Comparison of ENCODE assay signal across 26 cellular contexts in the genomic region with DNA sequence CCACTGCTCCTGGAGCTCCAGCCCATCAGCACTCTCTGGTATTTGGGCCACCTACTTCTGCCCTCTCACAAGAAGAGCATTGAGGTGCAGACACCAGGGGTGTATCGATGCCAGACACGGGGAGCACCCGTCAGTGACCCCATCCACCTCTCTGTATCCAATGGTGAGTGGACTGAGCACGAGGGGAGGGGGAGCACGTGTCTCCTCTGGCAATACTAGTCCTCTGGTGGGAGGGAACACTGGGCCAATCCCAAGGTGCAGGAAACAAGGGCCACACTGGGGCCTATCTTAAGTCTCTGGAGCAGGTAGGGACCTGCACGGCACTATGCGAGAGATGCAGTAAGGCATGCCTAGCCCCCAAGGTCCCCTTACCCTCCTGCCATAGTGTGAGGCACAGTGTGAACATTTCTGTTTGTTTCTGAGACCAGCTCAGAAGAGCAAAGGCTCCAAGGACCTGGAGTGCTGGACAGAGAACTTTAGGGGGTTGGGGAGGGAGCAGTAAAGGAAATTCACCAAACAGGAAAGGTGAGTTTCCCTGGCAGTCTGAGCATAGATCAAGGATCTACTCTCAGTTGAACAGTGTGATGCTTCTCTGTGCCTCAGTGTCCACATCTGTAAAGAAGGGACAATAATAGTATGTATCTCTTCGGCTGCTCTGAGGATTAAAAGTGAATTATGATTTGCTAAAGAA. TPM values are rescaled to one million over a fixed set of nuclear protein-coding genes. Genes with fewer than 3 reads are reported as not detected.
A peak's percentile ranks its signal among the peaks of the same experiment; 100 is the strongest.
DNase-seq lines count a peak whose midpoint lies in the region; ATAC-seq and TF ChIP-seq lines count a peak whose summit lies in the region.
"Had no signal": no experiment of that assay in that cellular context is flagged by ENCODE, and none has a peak within 500 bp of the region (broad histone marks: within the 10 kb centered on the region; RNA-seq: fewer than 3 reads in every experiment).

No MANE protein-coding gene starts in this region.

- in situ Hi-C loops in GM13976 (cut with MboI; ENCODE audit: low sequenced_read_pairs, unreplicated experiment), result no loop called here

- no peak for DNase-seq in CD4-positive, alpha-beta T cell
- DNase-seq in HPDE6-E6E7 (ENCODE audit: extremely low spot score), result peak; percentile 46
- DNase-seq in mesothelial cell of epicardium (ENCODE audit: low spot score in 2 of 2, unreplicated experiment in 2 of 2), result no peak
- no peak for DNase-seq in GM19238 (ENCODE audit: insufficient read length, low spot score)
- DNase-seq in BE2C, result no peak
- DNase-seq in GM13976 (ENCODE audit: low spot score), result no peak
- DNase-seq: activated CD4-positive, alpha-beta T cell treated with anti-CD3 and anti-CD28 coated beads, Interleukin-2, amount 10 ng/mL, durations not matched to agents 7 days and 5 days; activated naive CD4-positive, alpha-beta T cell; activated T-cell treated with anti-CD3 and anti-CD28 coated beads, Interleukin-2, amount 50 U/mL, for 4 hours; GOT3; islet precursor cell; KBM-7; left ventricle myocardium superior; naive B cell; NCI-H1417; NCI-H2029 treated with DMSO at 0.1 percent for 48 hours; NCI-H226; retina; stimulated activated CD8-positive, alpha-beta memory T cell treated with anti-CD3 and anti-CD28 coated beads, Interleukin-4, amount 100 ng/mL, for 48 hours; stimulated activated naive CD8-positive, alpha-beta T cell treated with anti-CD3 and anti-CD28 coated beads, Interleukin-15, amount 100 ng/mL, for 72 hours; thyroid gland had no signal

- POLR2A ChIA-PET in CD4-positive, alpha-beta T cell (lab: Charles Lee), result no interaction called here

- CTCF ChIA-PET in CD4-positive, alpha-beta T cell (lab: Charles Lee), result interaction anchor here (0.7 to 1.5 kb wide), 2 partner anchors 15 to 18 kb away, joined by 3 to 4 read pairs; no protein-coding TSS in a partner anchor

- no peak overlapping the region for H3K27ac Mint-ChIP-seq in CD4-positive, alpha-beta T cell
- no peak overlapping the region for H3K27ac Mint-ChIP-seq in mesothelial cell of epicardium
- H3K27ac Mint-ChIP-seq: activated CD4-positive, alpha-beta T cell treated with anti-CD3 and anti-CD28 coated beads, Interleukin-2, amount 10 ng/mL, durations not matched to agents 7 days and 5 days; naive B cell; stimulated activated naive CD8-positive, alpha-beta T cell treated with anti-CD3 and anti-CD28 coated beads, Interleukin-15, amount 100 ng/mL, for 72 hours had no signal

- no peaks in the 10 kb centered on the region for H3K36me3 ChIP-seq in BE2C
- H3K36me3 ChIP-seq: BLaER1, thyroid gland had no signal

- no peak for ATAC-seq in CD4-positive, alpha-beta T cell (ENCODE audit: poor library complexity)
- ATAC-seq in HG02870 (IDR thresholded peaks at IDR 0.05; ENCODE audit: unreplicated experiment), result no peak
- ATAC-seq: activated T-cell treated with anti-CD3 and anti-CD28 coated beads, Interleukin-2, amount 50 U/mL, for 4 hours; left ventricle myocardium superior; stimulated activated naive CD8-positive, alpha-beta T cell treated with anti-CD3 and anti-CD28 coated beads, Interleukin-15, amount 100 ng/mL, for 72 hours had no signal

- H3K27me3 ChIP-seq in CD4-positive, alpha-beta T cell (ENCODE audit: control insufficient read depth, insufficient read depth, low read length), result no peaks in the 10 kb centered on the region
- peaks cover 14% of the 10 kb centered on the region for H3K27me3 ChIP-seq in BE2C
- H3K27me3 ChIP-seq: BLaER1, thyroid gland had no signal

- TF ChIP-seq CTCF in CD4-positive, alpha-beta T cell (IDR thresholded peaks at IDR 0.05), result no peak
- TF ChIP-seq CTCF in VCaP (conservative IDR thresholded peaks at IDR 0.05) (no peak), mesothelial cell of epicardium (IDR thresholded peaks at IDR 0.05; ENCODE audit: unreplicated experiment) (no peak), BE2C (IDR thresholded peaks at IDR 0.05; ENCODE audit: low read depth, low read length) (no peak), GM13976 (IDR thresholded peaks at IDR 0.05; ENCODE audit: borderline replicate concordance, control extremely low read depth, extremely low read depth, insufficient read depth, missing control alignments) (no peak)

- H3K4me3 Mint-ChIP-seq in CD4-positive, alpha-beta T cell, result peak overlapping the region; percentile 39
- H3K4me3 Mint-ChIP-seq in mesothelial cell of epicardium, result peak overlapping the region; percentile 38
- H3K4me3 Mint-ChIP-seq: activated CD4-positive, alpha-beta T cell treated with anti-CD3 and anti-CD28 coated beads, Interleukin-2, amount 10 ng/mL, durations not matched to agents 7 days and 5 days; activated T-cell treated with anti-CD3 and anti-CD28 coated beads, Interleukin-2, amount 50 U/mL, for 4 hours; stimulated activated naive CD8-positive, alpha-beta T cell treated with anti-CD3 and anti-CD28 coated beads, Interleukin-15, amount 100 ng/mL, for 72 hours had no signal

- H3K4me3 ChIP-seq in BE2C (ENCODE audit: low read depth, low read length), result no peak overlapping the region
- H3K4me3 ChIP-seq: BLaER1, skin epidermis, thyroid gland had no signal

- peaks cover 25% of the 10 kb centered on the region for H3K4me1 Mint-ChIP-seq in CD4-positive, alpha-beta T cell (ENCODE audit: low read depth)
- peaks cover 17% of the 10 kb centered on the region for H3K4me1 Mint-ChIP-seq in mesothelial cell of epicardium

- H3K27me3 Mint-ChIP-seq in CD4-positive, alpha-beta T cell, result peaks cover 19% of the 10 kb centered on the region
- H3K27me3 Mint-ChIP-seq in mesothelial cell of epicardium (ENCODE audit: low read depth), result peaks cover 58% of the 10 kb centered on the region
- H3K27me3 Mint-ChIP-seq: naive B cell had no signal

- no peaks in the 10 kb centered on the region for H3K9me3 Mint-ChIP-seq in CD4-positive, alpha-beta T cell
- H3K9me3 Mint-ChIP-seq in mesothelial cell of epicardium, result no peaks in the 10 kb centered on the region
- H3K9me3 Mint-ChIP-seq: activated CD4-positive, alpha-beta T cell treated with anti-CD3 and anti-CD28 coated beads, Interleukin-2, amount 10 ng/mL, durations not matched to agents 7 days and 5 days; activated T-cell treated with anti-CD3 and anti-CD28 coated beads, Interleukin-2, amount 50 U/mL, for 4 hours; stimulated activated naive CD8-positive, alpha-beta T cell treated with anti-CD3 and anti-CD28 coated beads, Interleukin-15, amount 100 ng/mL, for 72 hours had no signal

- H3K36me3 Mint-ChIP-seq in CD4-positive, alpha-beta T cell (ENCODE audit: low read depth), result peaks cover 3% of the 10 kb centered on the region
- no peaks in the 10 kb centered on the region for H3K36me3 Mint-ChIP-seq in mesothelial cell of epicardium
- H3K36me3 Mint-ChIP-seq: naive B cell had no signal

- no peak overlapping the region for H3K27ac ChIP-seq in CD4-positive, alpha-beta T cell (ENCODE audit: low read depth, low read length)
- H3K27ac ChIP-seq in VCaP, result peak overlapping the region; percentile 32
- H3K27ac ChIP-seq: BLaER1, skin epidermis, thyroid gland had no signal

- no peaks in the 10 kb centered on the region for H3K4me1 ChIP-seq in BE2C

- no peaks in the 10 kb centered on the region for H3K9me3 ChIP-seq in CD4-positive, alpha-beta T cell (ENCODE audit: control insufficient read depth, low read length)
- H3K9me3 ChIP-seq in BE2C, result no peaks in the 10 kb centered on the region
- H3K9me3 ChIP-seq: BLaER1, thyroid gland had no signal

- intact Hi-C loops in CD4-positive, alpha-beta T cell (cut with DNase I, micrococcal nuclease), result no loop called here

RNA-seq across cellular contexts. Expression of a gene that starts 2.3 kb away (rescaled TPM):
- total RNA-seq in CD4-positive, alpha-beta T cell, result under 1 TPM in 1 of 2 experiments, not detected in 1; 0.11 TPM
- 0.47 to 0.62 TPM (median 0.59 TPM) in 3 replicates for total RNA-seq in mesothelial cell of epicardium
- 0.73 TPM for polyA plus RNA-seq in BE2C (2012; ENCODE audit: insufficient read depth, insufficient read length, low read depth)

RNA-seq across cellular contexts. Expression of a gene that starts 16.6 kb away (rescaled TPM):
- not detected for total RNA-seq in CD4-positive, alpha-beta T cell
- total RNA-seq in mesothelial cell of epicardium, result not detected in 3 replicates
- 0.69 TPM for polyA plus RNA-seq in BE2C (2012; ENCODE audit: insufficient read depth, insufficient read length, low read depth)
- total RNA-seq: activated CD4-positive, alpha-beta T cell treated with anti-CD3 and anti-CD28 coated beads, Interleukin-2, amount 10 ng/mL, durations not matched to agents 7 days and 5 days; left ventricle myocardium superior; T-helper 2 cell treated with Interferon-gamma antibody and Interleukin-4, amounts not matched to agents 100 ng/mL and 5 ng/mL, for 36 hours; thyroid gland had no signal

RNA-seq across cellular contexts. Expression of a gene that starts 26.0 kb away (rescaled TPM):
- total RNA-seq in CD4-positive, alpha-beta T cell, result 10 to 100 TPM; 20.3 to 23.0 TPM
- total RNA-seq in mesothelial cell of epicardium, result 23.5 to 28.7 TPM (median 26.0 TPM) in 3 replicates
- polyA plus RNA-seq in BE2C (2012; ENCODE audit: insufficient read depth, insufficient read length, low read depth), result 77.5 TPM

RNA-seq across cellular contexts. Expression of a gene that starts 42.5 kb away (rescaled TPM):
- 10 to 100 TPM; 16.2 to 17.1 TPM for total RNA-seq in CD4-positive, alpha-beta T cell
- total RNA-seq in mesothelial cell of epicardium, result 26.1 to 28.0 TPM (median 27.4 TPM) in 3 replicates
- 15.0 TPM for polyA plus RNA-seq in BE2C (2012; ENCODE audit: insufficient read depth, insufficient read length, low read depth)
